In the genomic region with DNA sequence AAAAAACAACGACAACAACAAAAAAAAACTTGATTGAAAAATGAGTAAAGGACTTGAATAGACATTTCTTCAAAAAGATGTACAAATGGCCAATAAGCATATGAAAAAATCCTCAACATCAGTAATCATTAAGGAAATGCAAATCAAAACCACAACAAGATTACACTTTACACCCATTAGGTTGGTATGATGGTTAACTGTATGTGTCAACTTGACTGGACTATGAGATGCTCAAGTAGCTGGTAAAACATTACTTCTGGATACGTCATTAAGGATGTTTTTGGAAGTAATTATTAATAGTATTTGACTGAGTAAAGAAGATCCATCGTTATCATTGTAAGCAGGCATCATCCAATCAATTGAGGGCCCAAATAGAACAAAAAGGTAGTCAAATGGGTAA, we compare ENCODE assay signal across 16 cellular contexts.
"Had no signal": no experiment of that assay in that cellular context is flagged by ENCODE, and none has a peak within 500 bp of the region (broad histone marks: within the 10 kb centered on the region; RNA-seq: fewer than 3 reads in every experiment).

No MANE protein-coding gene starts in this region.

- H3K36me3 Mint-ChIP-seq: natural killer cell; stimulated activated effector memory CD8-positive, alpha-beta T cell treated with anti-CD3 and anti-CD28 coated beads, Interleukin-12 subunit alpha, Interleukin-12 subunit beta, amount 100 ng/mL, for 72 hours had no signal

- H3K9me3 Mint-ChIP-seq: stimulated activated effector memory CD8-positive, alpha-beta T cell treated with anti-CD3 and anti-CD28 coated beads, Interleukin-12 subunit alpha, Interleukin-12 subunit beta, amount 100 ng/mL, for 72 hours had no signal

- DNase-seq: activated CD4-positive, alpha-beta T cell treated with anti-CD3 and anti-CD28 coated beads for 4 hours; activated CD8-positive, alpha-beta memory T cell treated with anti-CD3 and anti-CD28 coated beads, Interleukin-2, amount 50 U/mL, for 48 hours; activated CD8-positive, alpha-beta T cell treated with anti-CD3 and anti-CD28 coated beads for 36 hours; dorsolateral prefrontal cortex; esophagus squamous epithelium; foreskin fibroblast; mammary epithelial cell; natural killer cell; nucleus accumbens; right cardiac atrium; tibial artery; uterus had no signal

- H3K27ac Mint-ChIP-seq: activated CD8-positive, alpha-beta T cell treated with anti-CD3 and anti-CD28 coated beads for 36 hours; natural killer cell; stimulated activated effector memory CD8-positive, alpha-beta T cell treated with anti-CD3 and anti-CD28 coated beads, Interleukin-12 subunit alpha, Interleukin-12 subunit beta, amount 100 ng/mL, for 72 hours had no signal

- H3K4me3 ChIP-seq: ascending aorta, dorsolateral prefrontal cortex, esophagus squamous epithelium, smooth muscle cell, tibial artery, uterus had no signal

- H3K27ac ChIP-seq: ascending aorta, dorsolateral prefrontal cortex, esophagus squamous epithelium, tibial artery, uterus had no signal

- H3K4me3 Mint-ChIP-seq: activated CD8-positive, alpha-beta T cell treated with anti-CD3 and anti-CD28 coated beads for 36 hours; natural killer cell; stimulated activated effector memory CD8-positive, alpha-beta T cell treated with anti-CD3 and anti-CD28 coated beads, Interleukin-12 subunit alpha, Interleukin-12 subunit beta, amount 100 ng/mL, for 72 hours had no signal

- H3K4me2 ChIP-seq: smooth muscle cell had no signal

- ATAC-seq: activated CD8-positive, alpha-beta T cell treated with anti-CD3 and anti-CD28 coated beads for 36 hours; natural killer cell; right cardiac atrium; stimulated activated effector memory CD8-positive, alpha-beta T cell treated with anti-CD3 and anti-CD28 coated beads, Interleukin-12 subunit alpha, Interleukin-12 subunit beta, amount 100 ng/mL, for 72 hours had no signal

- H3K27me3 ChIP-seq: ascending aorta, dorsolateral prefrontal cortex, esophagus squamous epithelium, tibial artery, uterus had no signal

- H3K9me3 ChIP-seq: ascending aorta, esophagus squamous epithelium, tibial artery, uterus had no signal

- H3K4me1 ChIP-seq: ascending aorta, esophagus squamous epithelium, tibial artery, uterus had no signal

- H3K4me1 Mint-ChIP-seq: natural killer cell; stimulated activated effector memory CD8-positive, alpha-beta T cell treated with anti-CD3 and anti-CD28 coated beads, Interleukin-12 subunit alpha, Interleukin-12 subunit beta, amount 100 ng/mL, for 72 hours had no signal

- H3K36me3 ChIP-seq: ascending aorta, esophagus squamous epithelium, tibial artery, uterus had no signal

- FAIRE-seq: bronchial epithelial cell had no signal
